In the genomic region with DNA sequence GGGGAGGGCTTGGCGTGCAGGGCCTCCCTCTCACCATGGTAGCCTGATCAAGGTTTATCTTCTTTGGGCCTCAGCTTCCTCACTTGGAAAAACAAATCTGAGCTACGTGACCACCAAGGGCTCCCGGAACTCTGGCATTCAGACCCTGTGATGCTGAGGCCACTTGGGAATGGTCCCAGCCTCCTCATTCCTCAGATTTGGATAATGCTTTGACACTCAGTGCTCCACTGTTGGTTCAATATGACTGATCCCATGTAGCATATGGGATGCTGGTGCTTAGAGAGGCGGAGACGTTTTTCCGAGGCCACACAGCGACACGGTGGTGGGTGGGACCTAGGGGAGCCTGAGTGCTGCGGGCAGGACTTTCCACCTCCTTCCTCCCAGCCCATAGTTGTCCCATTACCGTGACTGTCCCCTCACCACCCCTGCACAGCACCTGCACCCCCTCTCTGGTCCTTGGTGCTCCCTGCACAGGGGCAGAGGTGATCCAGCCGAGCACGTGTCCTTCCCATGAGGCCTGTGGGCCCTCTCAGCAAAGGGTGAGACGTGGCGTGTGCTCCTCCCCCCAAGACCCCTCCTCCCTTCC, we compare ENCODE assay signal across 1 cellular context.
TF ChIP-seq lines count a peak whose summit lies in the region.

No MANE protein-coding gene starts in this region.

TF ChIP-seq in IMR-90, 13 proteins besides CTCF, POLR2A, EP300 and RAD21:
- TF ChIP-seq FOS (IDR thresholded peaks at IDR 0.05; ENCODE audit: low read depth, low read length) (no peak), MXI1 (IDR thresholded peaks at IDR 0.05; ENCODE audit: borderline replicate concordance, low read depth, low read length) (no peak)
